23 cellular contexts compared by ENCODE assay signal in the genomic region with DNA sequence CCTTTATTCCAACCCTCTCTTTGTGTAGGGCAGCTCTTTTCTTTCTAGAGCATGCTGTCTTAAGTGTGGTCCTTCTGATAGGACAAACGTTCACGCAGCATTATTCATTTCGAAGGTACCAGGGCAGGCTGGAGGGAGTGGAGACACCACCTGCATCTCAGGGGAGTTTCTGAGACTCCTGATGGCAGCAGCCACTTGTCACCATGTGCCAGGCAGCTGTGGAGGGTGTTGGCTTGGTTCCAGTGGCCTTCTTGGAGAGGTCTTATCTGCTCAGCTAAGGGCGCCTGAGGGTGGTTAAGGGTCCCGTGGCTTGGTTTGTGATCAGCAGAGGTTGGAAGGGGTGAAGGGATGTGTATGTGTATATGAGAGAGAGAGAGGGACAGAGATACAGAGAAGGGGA.
"Had no signal": no experiment of that assay in that cellular context is flagged by ENCODE, and none has a peak within 500 bp of the region (broad histone marks: within the 10 kb centered on the region; RNA-seq: fewer than 3 reads in every experiment).

No MANE protein-coding gene starts in this region.

- H3K27ac Mint-ChIP-seq: IgD-negative memory B cell had no signal

- DNase-seq: Kasumi-1; MM.1S; NCI-H1092 treated with DMSO at 0.1 percent for 48 hours; NCI-H1436; NCI-H1694; NCI-H187 treated with DMSO at 0.1 percent for 48 hours; NCI-H2029 treated with DMSO at 0.1 percent for 48 hours; NCI-H2171 treated with DMSO at 0.1 percent for 48 hours; NCI-H345; NCI-H446 treated with DMSO at 0.1 percent for 48 hours; NCI-H510A treated with DMSO at 0.1 percent for 48 hours; NCI-H526; NK-92 treated with Interleukin-12 subunit alpha and Interleukin-12 subunit beta, amount 100 ng/mL, for 24 hours; PC-3; SHP77 treated with DMSO at 0.1 percent for 48 hours; SJCRH30 had no signal

- H3K27me3 ChIP-seq: SJCRH30 had no signal

- H3K4me1 Mint-ChIP-seq: IgD-negative memory B cell had no signal

- H3K4me3 Mint-ChIP-seq: IgD-negative memory B cell had no signal

- H3K9me3 ChIP-seq: SJCRH30 had no signal

- H3K36me3 ChIP-seq: SJCRH30 had no signal

- ATAC-seq: K562, Panc1, PC-3, Right ventricle myocardium inferior, SK-N-SH treated with all-trans-retinoic acid at 6 μM for 48 hours had no signal

- H3K27ac ChIP-seq: HL-60, KMS-11, SJCRH30 had no signal

- H3K4me3 ChIP-seq: K562, SJCRH30 had no signal
